Comparison of ENCODE assay signal across 19 cellular contexts in the genomic region with DNA sequence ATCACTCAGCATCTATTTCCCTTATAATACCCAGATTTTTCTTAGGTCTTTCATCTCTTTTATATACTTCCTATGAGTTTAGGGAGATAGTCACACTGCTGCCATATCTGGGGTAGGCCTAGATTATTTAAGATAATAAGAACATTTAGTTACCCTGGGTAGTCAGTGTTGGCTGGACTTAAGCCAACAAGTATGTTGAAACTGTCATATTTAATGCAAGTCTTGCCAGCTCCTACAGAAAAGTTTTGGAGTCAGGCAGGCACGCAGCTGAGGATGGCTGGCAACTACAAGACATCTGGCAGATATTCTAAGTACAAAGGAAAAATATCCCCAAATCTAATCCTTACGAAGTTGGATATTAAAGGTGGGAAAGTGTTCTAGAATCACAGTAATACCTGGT. TPM values are rescaled to one million over a fixed set of nuclear protein-coding genes. Genes with fewer than 3 reads are reported as not detected.
A peak's percentile ranks its signal among the peaks of the same experiment; 100 is the strongest.
DNase-seq lines count a peak whose midpoint lies in the region; ATAC-seq and TF ChIP-seq lines count a peak whose summit lies in the region.
"Had no signal": no experiment of that assay in that cellular context is flagged by ENCODE, and none has a peak within 500 bp of the region (broad histone marks: within the 10 kb centered on the region; RNA-seq: fewer than 3 reads in every experiment).

No MANE protein-coding gene starts in this region.

- H3K4me1 ChIP-seq in A673 (ENCODE audit: insufficient read depth, low read length, poor library complexity, severe bottlenecking) (peaks cover 7% of the 10 kb centered on the region), PC-3 (ENCODE audit: insufficient read depth, low read length) (no peaks in the 10 kb centered on the region), hepatocyte (ENCODE audit: insufficient read depth) (no peaks in the 10 kb centered on the region)
- H3K4me1 ChIP-seq: A549, BLaER1 had no signal

- no peak overlapping the region for H3K27ac ChIP-seq in A673 (ENCODE audit: low read depth, low read length, poor library complexity, severe bottlenecking)
- no peak overlapping the region for H3K27ac ChIP-seq in PC-3 (ENCODE audit: low read length)
- H3K27ac ChIP-seq in hepatocyte: no peak overlapping the region
- H3K27ac ChIP-seq: A549, BLaER1 had no signal

- H3F3A ChIP-seq in PC-3 (ENCODE audit: low read length, unreplicated experiment): no peaks in the 10 kb centered on the region

- H3K79me2 ChIP-seq in PC-3 (ENCODE audit: low read length): no peaks in the 10 kb centered on the region
- H3K79me2 ChIP-seq in hepatocyte: no peaks in the 10 kb centered on the region

- DNase-seq in A673 (ENCODE audit: low spot score): peak; percentile 35
- peak; percentile 24 for DNase-seq in PC-3
- DNase-seq in cardiac fibroblast (ENCODE audit: low read depth in 2 of 2): peak; percentile 14 to 48
- peak; percentile 12 to 44 for DNase-seq in foreskin fibroblast
- no peak for DNase-seq in activated naive CD4-positive, alpha-beta T cell treated with anti-CD3 and anti-CD28 coated beads, Interleukin-2, amount 50 U/mL, for 16 hours
- no peak for DNase-seq in HFFc6
- no peak for DNase-seq in hepatocyte (ENCODE audit: low spot score)
- DNase-seq: CD4-positive, alpha-beta memory T cell; KBM-7; NCI-H1105 treated with DMSO at 0.1 percent for 48 hours; NCI-H1694; NCI-H2227 treated with DMSO at 0.1 percent for 48 hours; NCI-H524 had no signal

- H4K20me1 ChIP-seq in PC-3 (ENCODE audit: low read length) (no peaks in the 10 kb centered on the region), hepatocyte (ENCODE audit: insufficient read depth, poor library complexity, severe bottlenecking) (no peaks in the 10 kb centered on the region)
- H4K20me1 ChIP-seq: BLaER1 had no signal

- no peak overlapping the region for H3K27ac Mint-ChIP-seq in HFFc6
- H3K27ac Mint-ChIP-seq: CD4-positive, alpha-beta memory T cell had no signal

- no peaks in the 10 kb centered on the region for H3K9me2 ChIP-seq in PC-3 (replicated peaks; ENCODE audit: low read length)
- H3K9me2 ChIP-seq in hepatocyte (replicated peaks; ENCODE audit: insufficient read depth): no peaks in the 10 kb centered on the region

- POLR2A ChIA-PET in A673 (lab: Charles Lee; ENCODE audit: low non-redundant PET): no interaction called here
- POLR2A ChIA-PET in PC-3 (lab: Charles Lee; ENCODE audit: unreplicated experiment): no interaction called here

- CTCF ChIA-PET in A673 (lab: Charles Lee): no interaction called here
- CTCF ChIA-PET in PC-3 (lab: Charles Lee): no interaction called here

- intact Hi-C loops in A673 (cut with micrococcal nuclease; ENCODE audit: unreplicated experiment) (no loop called here), PC-3 (cut with micrococcal nuclease) (no loop called here)

- H3K4me3 Mint-ChIP-seq in HFFc6: no peak overlapping the region
- H3K4me3 Mint-ChIP-seq: CD4-positive, alpha-beta memory T cell had no signal

- H3K36me3 Mint-ChIP-seq in HFFc6 (ENCODE audit: low read depth): no peaks in the 10 kb centered on the region
- H3K36me3 Mint-ChIP-seq: CD4-positive, alpha-beta memory T cell had no signal

- no peak overlapping the region for H3K9ac ChIP-seq in PC-3 (ENCODE audit: low read length)
- H3K9ac ChIP-seq: BLaER1 had no signal

- H3K36me3 ChIP-seq in A673 (ENCODE audit: insufficient read depth, low read length, poor library complexity, severe bottlenecking) (no peaks in the 10 kb centered on the region), PC-3 (ENCODE audit: low read depth, low read length) (no peaks in the 10 kb centered on the region), hepatocyte (replicated peaks; ENCODE audit: insufficient read depth, low read depth) (no peaks in the 10 kb centered on the region)
- H3K36me3 ChIP-seq: BLaER1 had no signal

- H2AFZ ChIP-seq in PC-3 (ENCODE audit: low read length) (no peak overlapping the region), hepatocyte (no peak overlapping the region)

- H3K4me2 ChIP-seq in PC-3 (ENCODE audit: low read length) (no peak overlapping the region), hepatocyte (no peak overlapping the region)
- H3K4me2 ChIP-seq: A549, BLaER1 had no signal

- no peaks in the 10 kb centered on the region for H3K4me1 Mint-ChIP-seq in HFFc6 (ENCODE audit: low read depth)
- H3K4me1 Mint-ChIP-seq: CD4-positive, alpha-beta memory T cell had no signal

- H3K9me3 Mint-ChIP-seq in HFFc6: no peaks in the 10 kb centered on the region; the same call in 1 of the 2 replicates
- H3K9me3 Mint-ChIP-seq: CD4-positive, alpha-beta memory T cell had no signal

- no peak for ATAC-seq in PC-3
- no peak for ATAC-seq in HG03196 (IDR thresholded peaks at IDR 0.05; ENCODE audit: unreplicated experiment)
- ATAC-seq: A549, HepG2, Panc1, Right ventricle myocardium inferior had no signal

- H3K9me3 ChIP-seq in A673 (ENCODE audit: low read depth, low read length, poor library complexity, severe bottlenecking): no peaks in the 10 kb centered on the region
- H3K9me3 ChIP-seq in PC-3 (ENCODE audit: low read length): no peaks in the 10 kb centered on the region
- H3K9me3 ChIP-seq in hepatocyte (ENCODE audit: low read depth): no peaks in the 10 kb centered on the region
- H3K9me3 ChIP-seq: A549 had no signal

- H3K27me3 ChIP-seq in A673 (replicated peaks; ENCODE audit: insufficient read depth, low read depth, low read length, poor library complexity): no peaks in the 10 kb centered on the region
- H3K27me3 ChIP-seq in PC-3 (ENCODE audit: low read length): no peaks in the 10 kb centered on the region
- no peaks in the 10 kb centered on the region for H3K27me3 ChIP-seq in hepatocyte
- H3K27me3 ChIP-seq: BLaER1 had no signal

- no peaks in the 10 kb centered on the region for H3K27me3 Mint-ChIP-seq in HFFc6 (ENCODE audit: insufficient read depth)
- H3K27me3 Mint-ChIP-seq: CD4-positive, alpha-beta memory T cell had no signal

- no TSS peak for BruUV-seq in A673 (replicated peaks; lab: Mats Ljungman, UMichigan)
- no TSS peak for BruUV-seq in PC-3 (replicated peaks; lab: Mats Ljungman, UMichigan)

- 86% methylated on average over 2 of the region's 2 CpGs for WGBS in hepatocyte (ENCODE audit: low lambda C conversion rate, missing lambda C conversion rate)

- no peak overlapping the region for H3K4me3 ChIP-seq in A673 (ENCODE audit: low read depth, low read length, poor library complexity, severe bottlenecking)
- no peak overlapping the region for H3K4me3 ChIP-seq in PC-3 (ENCODE audit: low read length)
- no peak overlapping the region for H3K4me3 ChIP-seq in cardiac fibroblast (replicated peaks in 1 of 2; ENCODE audit: low read depth in 2 of 2, low read length in 2 of 2)
- H3K4me3 ChIP-seq in foreskin fibroblast (ENCODE audit: low read depth in 1 of 2, low read length in 2 of 2): no peak overlapping the region
- no peak overlapping the region for H3K4me3 ChIP-seq in hepatocyte
- H3K4me3 ChIP-seq: A549, BLaER1 had no signal

- TF ChIP-seq CTCF in A673 (conservative IDR thresholded peaks at IDR 0.05; ENCODE audit: low read depth, low read length): no peak
- TF ChIP-seq CTCF in PC-3 (conservative IDR thresholded peaks at IDR 0.05; ENCODE audit: low read depth, low read length): no peak
- TF ChIP-seq CTCF in cardiac fibroblast (IDR thresholded peaks at IDR 0.05; ENCODE audit: low read depth, low read length): no peak
- no peak for TF ChIP-seq CTCF in foreskin fibroblast (IDR thresholded peaks at IDR 0.05; ENCODE audit: low read depth, low read length)
- TF ChIP-seq CTCF in HFFc6 (IDR thresholded peaks at IDR 0.05): no peak
- TF ChIP-seq CTCF in hepatocyte (IDR thresholded peaks at IDR 0.05; ENCODE audit: poor library complexity): no peak

RNA-seq across cellular contexts. Expression of a gene that starts 19.2 kb away (rescaled TPM):
- total RNA-seq in A673 (2021) (70.3 and 71.5 TPM in 2 replicates), PC-3 (2014; rRNA removed) (21.0 and 21.6 TPM in 2 replicates), hepatocyte (4.0 and 5.0 TPM in 2 replicates)
- 10 to 100 TPM; 14.8 to 44.3 (median 36.7) TPM for total RNA-seq in HFFc6 (2021; fragmentation: NEBNext Ultra II Directional; extraction: Animal tissue kit (Norgen Biotek cat#: 25700))
- 2.1 and 2.9 TPM in 2 replicates for polyA plus RNA-seq in hepatocyte
- total RNA-seq: CD4-positive, alpha-beta memory T cell had no signal
- polyA plus RNA-seq: CD4-positive, alpha-beta memory T cell had no signal

Comparison
In these comparisons a context has a peak if more than half of its experiments do, and no peak if none do; other contexts are left out.
1. DNase-seq: peak in A673 (single experiment), PC-3 (single experiment), cardiac fibroblast (2 of 2) and foreskin fibroblast (2 of 2); none in activated naive CD4-positive, alpha-beta T cell treated with anti-CD3 and anti-CD28 coated beads, Interleukin-2, amount 50 U/mL, for 16 hours (single experiment), HFFc6 (single experiment) and hepatocyte (single experiment).